Comparison of ENCODE assay signal across 11 cellular contexts in genomic region chr13:113930711-113931637, GRCh38. TPM values are rescaled to one million over a fixed set of nuclear protein-coding genes. Genes with fewer than 3 reads are reported as not detected.
A peak's percentile ranks its signal among the peaks of the same experiment; 100 is the strongest.
DNase-seq lines count a peak whose midpoint lies in the region; ATAC-seq lines count a peak whose summit lies in the region.
"Had no signal": no experiment of that assay in that cellular context is flagged by ENCODE, and none has a peak within 500 bp of the region (broad histone marks: within the 10 kb centered on the region; RNA-seq: fewer than 3 reads in every experiment).

No MANE protein-coding gene starts in this region.

- H3K27ac ChIP-seq in aorta (ENCODE audit: low read depth in 1 of 2, low read length in 2 of 2) = no peak overlapping the region
- H3K27ac ChIP-seq: pancreas had no signal

- intact Hi-C loops in aorta (cut with DNase I) = no loop called here

- peak; percentile 84 for ATAC-seq in activated CD8-positive, alpha-beta memory T cell treated with anti-CD3 and anti-CD28 coated beads, Interleukin-2, amount 10 ng/mL, durations not matched to agents 7 days and 5 days
- no peak for ATAC-seq in aorta (ENCODE audit: low FRiP score)
- ATAC-seq: Panc1, pancreas had no signal

- H3K4me3 ChIP-seq in aorta (ENCODE audit: low read length in 2 of 2) = no peak overlapping the region
- H3K4me3 ChIP-seq: pancreas had no signal

- H3K9me3 ChIP-seq in aorta (ENCODE audit: control insufficient read depth, low read length) = no peaks in the 10 kb centered on the region
- H3K9me3 ChIP-seq: pancreas had no signal

- no peaks in the 10 kb centered on the region for H3K36me3 ChIP-seq in aorta (ENCODE audit: control insufficient read depth in 1 of 2, insufficient read depth in 2 of 2, low read length in 1 of 2)
- H3K36me3 ChIP-seq: pancreas had no signal

- 93 to 95% methylated on average over 35 of the region's 35 CpGs for WGBS in aorta, 2 donors

- peak overlapping the region; percentile 53 for H3K27ac Mint-ChIP-seq in activated CD8-positive, alpha-beta memory T cell treated with anti-CD3 and anti-CD28 coated beads, Interleukin-2, amount 10 ng/mL, durations not matched to agents 7 days and 5 days

- H3K27me3 ChIP-seq in aorta (ENCODE audit: control insufficient read depth in 1 of 2, insufficient read depth in 2 of 2, low read length in 1 of 2) = no peaks in the 10 kb centered on the region
- H3K27me3 ChIP-seq: pancreas had no signal

- no peaks in the 10 kb centered on the region for H3K36me3 Mint-ChIP-seq in activated CD8-positive, alpha-beta memory T cell treated with anti-CD3 and anti-CD28 coated beads, Interleukin-2, amount 10 ng/mL, durations not matched to agents 7 days and 5 days

- no peaks in the 10 kb centered on the region for H3K9me3 Mint-ChIP-seq in activated CD8-positive, alpha-beta memory T cell treated with anti-CD3 and anti-CD28 coated beads, Interleukin-2, amount 10 ng/mL, durations not matched to agents 7 days and 5 days (ENCODE audit: low read depth)

- peak; percentile 59 for DNase-seq in stimulated activated CD4-positive, alpha-beta T cell treated with anti-CD3 and anti-CD28 coated beads, Interleukin-15, amount 100 ng/mL, for 24 hours
- no peak for DNase-seq in stimulated activated CD4-positive, alpha-beta T cell treated with anti-CD3 and anti-CD28 coated beads, Interleukin-4, amount 100 ng/mL, for 1 hour
- peak; percentile 90 for DNase-seq in activated CD8-positive, alpha-beta memory T cell treated with anti-CD3 and anti-CD28 coated beads, Interleukin-2, amount 10 ng/mL, durations not matched to agents 7 days and 5 days
- DNase-seq in myocyte (ENCODE audit: low read depth) = peak; percentile 38
- DNase-seq in aorta = peak; percentile 32 to 71
- DNase-seq in NCI-H2081 (lab: John Stamatoyannopoulos, UW) = no peak
- no peak for DNase-seq in NCI-H510A (lab: John Stamatoyannopoulos, UW)
- DNase-seq in NCI-H446 (lab: John Stamatoyannopoulos, UW) = no peak
- DNase-seq: hippocampal formation had no signal

- H3K4me1 Mint-ChIP-seq in activated CD8-positive, alpha-beta memory T cell treated with anti-CD3 and anti-CD28 coated beads, Interleukin-2, amount 10 ng/mL, durations not matched to agents 7 days and 5 days = peaks cover 19% of the 10 kb centered on the region

- peaks cover 91% of the 10 kb centered on the region for H3K27me3 Mint-ChIP-seq in activated CD8-positive, alpha-beta memory T cell treated with anti-CD3 and anti-CD28 coated beads, Interleukin-2, amount 10 ng/mL, durations not matched to agents 7 days and 5 days

- H3K4me3 Mint-ChIP-seq in activated CD8-positive, alpha-beta memory T cell treated with anti-CD3 and anti-CD28 coated beads, Interleukin-2, amount 10 ng/mL, durations not matched to agents 7 days and 5 days = no peak overlapping the region

- CTCF ChIA-PET in activated CD8-positive, alpha-beta memory T cell treated with anti-CD3 and anti-CD28 coated beads, Interleukin-2, amount 10 ng/mL, durations not matched to agents 7 days and 5 days (lab: Charles Lee) = interaction anchor here (1.5 kb wide), 1 partner anchor 115 kb away, joined by 3 read pairs; no protein-coding TSS in a partner anchor

- no peaks in the 10 kb centered on the region for H3K4me1 ChIP-seq in aorta (ENCODE audit: control insufficient read depth in 1 of 2, insufficient read depth in 2 of 2, low read length in 2 of 2)
- H3K4me1 ChIP-seq: pancreas had no signal

RNA-seq across cellular contexts. Expression of gene C13orf46, which starts 42.9 kb away (rescaled TPM):
- 1 to 10 TPM in 1 of 2 experiments, under 1 TPM in 1; 0.37 to 2.3 TPM for total RNA-seq in activated CD8-positive, alpha-beta memory T cell treated with anti-CD3 and anti-CD28 coated beads, Interleukin-2, amount 10 ng/mL, durations not matched to agents 7 days and 5 days
- not detected in 2 replicates for total RNA-seq in myocyte
- 2.1 TPM for polyA plus RNA-seq in myocyte (2012)
- total RNA-seq in aorta = 1 to 10 TPM; 2.1 to 3.5 TPM
- polyA plus RNA-seq in aorta = under 1 TPM; 0.13 to 0.43 TPM

Comparison
In these comparisons a context has a peak if more than half of its experiments do, and no peak if none do; other contexts are left out.
1. DNase-seq: peak in stimulated activated CD4-positive, alpha-beta T cell treated with anti-CD3 and anti-CD28 coated beads, Interleukin-15, amount 100 ng/mL, for 24 hours (single experiment), activated CD8-positive, alpha-beta memory T cell treated with anti-CD3 and anti-CD28 coated beads, Interleukin-2, amount 10 ng/mL, durations not matched to agents 7 days and 5 days (single experiment), myocyte (single experiment) and aorta (2 of 2); none in stimulated activated CD4-positive, alpha-beta T cell treated with anti-CD3 and anti-CD28 coated beads, Interleukin-4, amount 100 ng/mL, for 1 hour (single experiment), NCI-H2081 (0 of 2), NCI-H510A (single experiment) and NCI-H446 (0 of 2).